In genomic region chr16:74608381-74608780, GRCh38 we compare ENCODE assay signal across 14 cellular contexts. TPM values are rescaled to one million over a fixed set of nuclear protein-coding genes. Genes with fewer than 3 reads are reported as not detected.
DNase-seq lines count a peak whose midpoint lies in the region; ATAC-seq and TF ChIP-seq lines count a peak whose summit lies in the region.
"Had no signal": no experiment of that assay in that cellular context is flagged by ENCODE, and none has a peak within 500 bp of the region (broad histone marks: within the 10 kb centered on the region; RNA-seq: fewer than 3 reads in every experiment).

No MANE protein-coding gene starts in this region.

- peaks cover 35% of the 10 kb centered on the region for H3K79me2 ChIP-seq in osteoblast (ENCODE audit: insufficient read depth, low read length)

- in situ Hi-C loops in transverse colon (cut with MboI; ENCODE audit: low pct_ligation_motif_present in 1 of 4, low pct_unique_long_range_greater_than_20kb in 1 of 4, low sequenced_read_pairs in 3 of 4): loop anchor here in 3 of 4 donors (25.0 kb wide), 3 partner anchors 121 to 296 kb away; no protein-coding TSS in a partner anchor

- H3K9me3 ChIP-seq in HEK293 (ENCODE audit: control insufficient read depth, insufficient read depth, low read depth, low read length) (no peaks in the 10 kb centered on the region), osteoblast (ENCODE audit: low read depth, low read length) (no peaks in the 10 kb centered on the region), uterus (no peaks in the 10 kb centered on the region), transverse colon (no peaks in the 10 kb centered on the region)
- H3K9me3 ChIP-seq: MG63 had no signal

- peaks cover 3% of the 10 kb centered on the region for H3K9me3 Mint-ChIP-seq in activated CD4-positive, alpha-beta T cell treated with anti-CD3 and anti-CD28 coated beads, Interleukin-2, amount 10 ng/mL, durations not matched to agents 24 days and 14 days
- no peaks in the 10 kb centered on the region for H3K9me3 Mint-ChIP-seq in central memory CD8-positive, alpha-beta T cell

- no peak for TF ChIP-seq EP300 in transverse colon (IDR thresholded peaks at IDR 0.05; ENCODE audit: low read depth)

- H3K4me2 ChIP-seq in osteoblast (ENCODE audit: insufficient read depth, low read length): no peak overlapping the region

- H3K4me1 ChIP-seq in HEK293 (ENCODE audit: control insufficient read depth, insufficient read depth, low read length): peaks cover 23% of the 10 kb centered on the region
- peaks cover 25% of the 10 kb centered on the region for H3K4me1 ChIP-seq in osteoblast (ENCODE audit: insufficient read depth, low read length)
- H3K4me1 ChIP-seq in uterus: peaks cover 0 to 9% of the 10 kb centered on the region in 2 donors
- H3K4me1 ChIP-seq in transverse colon: peaks cover 21 to 34% (median 25%) of the 10 kb centered on the region in 4 donors

- TF ChIP-seq CTCF in HEK293 (tag by site-specific recombination; IDR thresholded peaks at IDR 0.05) (no peak), osteoblast (IDR thresholded peaks at IDR 0.05; ENCODE audit: extremely low read depth, low read depth, low read length) (no peak), uterus (IDR thresholded peaks at IDR 0.05) (no peak), transverse colon (IDR thresholded peaks at IDR 0.05) (no peak)

- peak overlapping the region; percentile 99 for H2AFZ ChIP-seq in osteoblast (ENCODE audit: low read length)

- no peak for ATAC-seq in central memory CD8-positive, alpha-beta T cell (replicated peaks; ENCODE audit: extremely low read depth, poor library complexity, severe bottlenecking)
- ATAC-seq in HG02981 (IDR thresholded peaks at IDR 0.05; ENCODE audit: unreplicated experiment): no peak
- ATAC-seq: HCT116 had no signal

- peaks cover 16% of the 10 kb centered on the region for H4K20me1 ChIP-seq in osteoblast (ENCODE audit: insufficient read depth, low read length)

- no peak overlapping the region for H3K27ac ChIP-seq in HEK293 (ENCODE audit: extremely low read depth, low read depth, low read length)
- no peak overlapping the region for H3K27ac ChIP-seq in osteoblast (ENCODE audit: low read depth, low read length)
- no peak overlapping the region for H3K27ac ChIP-seq in uterus
- H3K27ac ChIP-seq in transverse colon: peak overlapping the region in 2 of 4 donors; percentile 96 to 99

- H3K4me3 Mint-ChIP-seq in activated CD4-positive, alpha-beta T cell treated with anti-CD3 and anti-CD28 coated beads, Interleukin-2, amount 10 ng/mL, durations not matched to agents 24 days and 14 days: peak overlapping the region; percentile 87
- H3K4me3 Mint-ChIP-seq in central memory CD8-positive, alpha-beta T cell: peak overlapping the region; percentile 11

- no peaks in the 10 kb centered on the region for H3K27me3 Mint-ChIP-seq in activated CD4-positive, alpha-beta T cell treated with anti-CD3 and anti-CD28 coated beads, Interleukin-2, amount 10 ng/mL, durations not matched to agents 24 days and 14 days
- H3K27me3 Mint-ChIP-seq in central memory CD8-positive, alpha-beta T cell: no peaks in the 10 kb centered on the region

- H3K36me3 Mint-ChIP-seq in activated CD4-positive, alpha-beta T cell treated with anti-CD3 and anti-CD28 coated beads, Interleukin-2, amount 10 ng/mL, durations not matched to agents 24 days and 14 days (ENCODE audit: low read depth): peaks cover 16% of the 10 kb centered on the region
- H3K36me3 Mint-ChIP-seq in central memory CD8-positive, alpha-beta T cell (ENCODE audit: insufficient read depth): peaks cover 19% of the 10 kb centered on the region

- POLR2A ChIA-PET in HEK293 (lab: Yijun Ruan, JAX): no interaction called here

- H3K36me3 ChIP-seq in HEK293 (ENCODE audit: control insufficient read depth in 2 of 2, insufficient read depth in 1 of 2, low read length in 2 of 2) (no peaks in the 10 kb centered on the region), osteoblast (ENCODE audit: insufficient read depth, low read length) (no peaks in the 10 kb centered on the region), uterus (no peaks in the 10 kb centered on the region), transverse colon (no peaks in the 10 kb centered on the region)
- H3K36me3 ChIP-seq: MG63 had no signal

- H3K27me3 ChIP-seq in osteoblast (ENCODE audit: insufficient read depth, low read length) (no peaks in the 10 kb centered on the region), uterus (no peaks in the 10 kb centered on the region), transverse colon (no peaks in the 10 kb centered on the region)
- H3K27me3 ChIP-seq: MG63 had no signal

- no peak for DNase-seq in activated CD4-positive, alpha-beta T cell treated with anti-CD3 and anti-CD28 coated beads, Interleukin-2, amount 10 ng/mL, durations not matched to agents 24 days and 14 days
- no peak for DNase-seq in activated CD4-positive, alpha-beta T cell treated with anti-CD3 and anti-CD28 coated beads, Interleukin-2, amount 50 U/mL, for 48 hours
- DNase-seq in central memory CD8-positive, alpha-beta T cell (ENCODE audit: low spot score in 2 of 2): no peak
- no peak for DNase-seq in osteoblast (ENCODE audit: insufficient read length, low spot score, missing footprints)
- DNase-seq in uterus: no peak
- DNase-seq in transverse colon: no peak
- DNase-seq: dermis blood vessel endothelial cell; MG63; NCI-H2081 treated with DMSO at 0.1 percent for 48 hours; occipital lobe; stimulated activated CD4-positive, alpha-beta T cell treated with anti-CD3 and anti-CD28 coated beads, Interleukin-12 subunit alpha, Interleukin-12 subunit beta, amount 100 ng/mL, for 4 hours had no signal

- H3K27ac Mint-ChIP-seq in activated CD4-positive, alpha-beta T cell treated with anti-CD3 and anti-CD28 coated beads, Interleukin-2, amount 10 ng/mL, durations not matched to agents 24 days and 14 days: peak overlapping the region; percentile 48
- H3K27ac Mint-ChIP-seq in central memory CD8-positive, alpha-beta T cell (ENCODE audit: low read depth): no peak overlapping the region

- TF ChIP-seq POLR2A in uterus (IDR thresholded peaks at IDR 0.05): no peak
- no peak for TF ChIP-seq POLR2A in transverse colon (IDR thresholded peaks at IDR 0.05)

- 91 to 92% methylated on average over 2 to 6 of the region's 6 CpGs for WGBS in transverse colon (ENCODE audit: low coverage in 1 of 2), 2 donors

- H3K4me1 Mint-ChIP-seq in activated CD4-positive, alpha-beta T cell treated with anti-CD3 and anti-CD28 coated beads, Interleukin-2, amount 10 ng/mL, durations not matched to agents 24 days and 14 days: peaks cover 43% of the 10 kb centered on the region
- H3K4me1 Mint-ChIP-seq in central memory CD8-positive, alpha-beta T cell: peaks cover 46% of the 10 kb centered on the region

- H3K4me3 ChIP-seq in HEK293 (ENCODE audit: low read depth, low read length) (no peak overlapping the region), osteoblast (ENCODE audit: insufficient read depth, low read length) (no peak overlapping the region), uterus (no peak overlapping the region), transverse colon (no peak overlapping the region)
- H3K4me3 ChIP-seq: MG63 had no signal

- CTCF ChIA-PET in HEK293 (lab: Yijun Ruan, JAX): interaction anchor here (0.6 to 1.3 kb wide), 2 partner anchors 15 to 20 kb away, joined by 3 to 4 read pairs; no protein-coding TSS in a partner anchor

- intact Hi-C loops in activated CD4-positive, alpha-beta T cell treated with anti-CD3 and anti-CD28 coated beads, Interleukin-2, amount 10 ng/mL, durations not matched to agents 24 days and 14 days (cut with micrococcal nuclease): loop anchor here (5.0 to 10.0 kb wide), 2 partner anchors 244 to 311 kb away; partner anchors contain the start of gene PSMD7
- intact Hi-C loops in uterus (cut with DNase I; ENCODE audit: low total_unique reads): no loop called here
- intact Hi-C loops in transverse colon (cut with DNase I; ENCODE audit: low total_unique reads): no loop called here

TF ChIP-seq in HEK293, 187 proteins besides CTCF, POLR2A, EP300 and RAD21:
- TF ChIP-seq ZNF138 (tag by site-specific recombination; IDR thresholded peaks at IDR 0.05; ENCODE audit: borderline replicate concordance) (no peak), ZNF660 (tag by site-specific recombination; IDR thresholded peaks at IDR 0.05) (no peak), ZNF121 (tag by site-specific recombination; IDR thresholded peaks at IDR 0.05) (0 out of 2 replicates have a peak, but pooled peaks have one; percentile 14), ZNF404 (tag by site-specific recombination; IDR thresholded peaks at IDR 0.05) (no peak), INSM2 (tag by site-specific recombination; IDR thresholded peaks at IDR 0.05) (no peak), ZNF571 (tag by site-specific recombination; IDR thresholded peaks at IDR 0.05) (no peak), ZNF792 (tag by site-specific recombination; IDR thresholded peaks at IDR 0.05) (no peak)
TF ChIP-seq in HEK293: peak in this region for 1.

RNA-seq across cellular contexts. Expression of gene GLG1, which starts 1.5 kb away (rescaled TPM):
- 64.1 and 64.7 TPM in 2 replicates for total RNA-seq in activated CD4-positive, alpha-beta T cell treated with anti-CD3 and anti-CD28 coated beads, Interleukin-2, amount 10 ng/mL, durations not matched to agents 24 days and 14 days
- total RNA-seq in osteoblast (191 and 215 TPM in 2 replicates), uterus (100 to 1,000 TPM in 2 of 4 donors, 10 to 100 TPM in 2; 53.0 to 272 (median 127) TPM), transverse colon (100 to 1,000 TPM in 3 of 4 donors, 10 to 100 TPM in 1; 77.0 to 154 (median 127) TPM)

RNA-seq across cellular contexts. Expression of gene RFWD3, which starts 58.3 kb away (rescaled TPM):
- total RNA-seq in activated CD4-positive, alpha-beta T cell treated with anti-CD3 and anti-CD28 coated beads, Interleukin-2, amount 10 ng/mL, durations not matched to agents 24 days and 14 days: 109 and 117 TPM in 2 replicates
- total RNA-seq in osteoblast: 15.6 and 18.8 TPM in 2 replicates
- 10 to 100 TPM in 3 of 4 donors, 1 to 10 TPM in 1; 3.6 to 27.6 (median 20.0) TPM for total RNA-seq in uterus
- 10 to 100 TPM in 3 of 4 donors, 1 to 10 TPM in 1; 2.8 to 23.9 (median 19.2) TPM for total RNA-seq in transverse colon
